In genomic region chr7:130925136-130925794, GRCh38 we compare ENCODE assay signal across 1 cellular context.
TF ChIP-seq lines count a peak whose summit lies in the region.

No MANE protein-coding gene starts in this region.

TF ChIP-seq in WTC11, 78 proteins besides CTCF, POLR2A, EP300 and RAD21 (continued from another document):
- no peak for TF ChIP-seq ATF2 (CRISPR knock-in tag; IDR thresholded peaks at IDR 0.05; ENCODE audit: borderline replicate concordance, low read depth)
- TF ChIP-seq E2F1 (CRISPR knock-in tag; IDR thresholded peaks at IDR 0.05), result no peak
- TF ChIP-seq PRRX2 (CRISPR knock-in tag; IDR thresholded peaks at IDR 0.05), result no peak
- TF ChIP-seq OVOL2 (CRISPR knock-in tag; IDR thresholded peaks at IDR 0.05; ENCODE audit: borderline replicate concordance), result no peak
